Comparison of ENCODE assay signal across 9 cellular contexts in genomic region chr7:142583424-142583823, GRCh38.
DNase-seq lines count a peak whose midpoint lies in the region; ATAC-seq, FAIRE-seq and TF ChIP-seq lines count a peak whose summit lies in the region.
"Had no signal": no experiment of that assay in that cellular context is flagged by ENCODE, and none has a peak within 500 bp of the region (broad histone marks: within the 10 kb centered on the region; RNA-seq: fewer than 3 reads in every experiment).

No MANE protein-coding gene starts in this region.

- no peaks in the 10 kb centered on the region for H3K9me3 ChIP-seq in neural progenitor cell (ENCODE audit: low read depth)
- no peaks in the 10 kb centered on the region for H3K9me3 ChIP-seq in spleen
- H3K9me3 ChIP-seq in kidney (ENCODE audit: control insufficient read depth in 1 of 2, low read length in 2 of 2) = no peaks in the 10 kb centered on the region

- H3K36me3 ChIP-seq in neural progenitor cell = no peaks in the 10 kb centered on the region
- no peaks in the 10 kb centered on the region for H3K36me3 ChIP-seq in spleen
- H3K36me3 ChIP-seq in kidney (ENCODE audit: control insufficient read depth in 1 of 2, insufficient read depth in 2 of 2, low read length in 2 of 2) = no peaks in the 10 kb centered on the region

- no peaks in the 10 kb centered on the region for H3K27me3 ChIP-seq in neural progenitor cell
- H3K27me3 ChIP-seq in spleen (replicated peaks in 1 of 7) = no peaks in the 10 kb centered on the region

- H3K4me3 Mint-ChIP-seq in activated naive CD4-positive, alpha-beta T cell treated with anti-CD3 and anti-CD28 coated beads for 36 hours = no peak overlapping the region
- H3K4me3 Mint-ChIP-seq in neural progenitor cell = no peak overlapping the region

- no peak overlapping the region for H3K27ac Mint-ChIP-seq in activated naive CD4-positive, alpha-beta T cell treated with anti-CD3 and anti-CD28 coated beads for 36 hours
- H3K27ac Mint-ChIP-seq in neural progenitor cell = no peak overlapping the region

- no peaks in the 10 kb centered on the region for H4K20me1 ChIP-seq in neural progenitor cell (ENCODE audit: low read depth)

- H3K4me3 ChIP-seq in neural progenitor cell (no peak overlapping the region), spleen (no peak overlapping the region), kidney (ENCODE audit: low read length in 2 of 2) (no peak overlapping the region)

- no peaks in the 10 kb centered on the region for H3F3A ChIP-seq in neural progenitor cell (ENCODE audit: low read depth)

- H3K4me2 ChIP-seq in neural progenitor cell = no peak overlapping the region

- no peak overlapping the region for H3K27ac ChIP-seq in neural progenitor cell
- H3K27ac ChIP-seq in spleen = no peak overlapping the region
- no peak overlapping the region for H3K27ac ChIP-seq in kidney (ENCODE audit: low read depth in 2 of 2, low read length in 2 of 2)
- H3K27ac ChIP-seq: HL-60 had no signal

- intact Hi-C loops in activated naive CD4-positive, alpha-beta T cell treated with anti-CD3 and anti-CD28 coated beads for 36 hours (cut with micrococcal nuclease) = loop anchor here (1.0 kb wide), 5 partner anchors 25 to 226 kb away; no protein-coding TSS in a partner anchor
- intact Hi-C loops in spleen (cut with DNase I; ENCODE audit: low total_unique reads) (no loop called here), kidney (cut with DNase I) (no loop called here)

- no peak overlapping the region for H3K9ac ChIP-seq in neural progenitor cell
- H3K9ac ChIP-seq in kidney (ENCODE audit: low read length in 2 of 2) = no peak overlapping the region

- WGBS in spleen, 5 donors = 33 to 45% (median 40%) methylated on average over 2 of the region's 2 CpGs

- H3K4me1 Mint-ChIP-seq in activated naive CD4-positive, alpha-beta T cell treated with anti-CD3 and anti-CD28 coated beads for 36 hours (ENCODE audit: low read depth) = peaks cover 35% of the 10 kb centered on the region
- peaks cover 11% of the 10 kb centered on the region for H3K4me1 Mint-ChIP-seq in neural progenitor cell

- H2AFZ ChIP-seq in neural progenitor cell (replicated peaks) = peak overlapping the region; percentile 80

- TF ChIP-seq CTCF in neural progenitor cell (IDR thresholded peaks at IDR 0.05) (no peak), spleen (IDR thresholded peaks at IDR 0.05 in 8 of 11, conservative IDR thresholded peaks at IDR 0.05 in 3 of 11) (no peak), kidney (IDR thresholded peaks at IDR 0.05; ENCODE audit: borderline replicate concordance, extremely low read depth, insufficient read depth) (no peak)

- H3K27me3 Mint-ChIP-seq in activated naive CD4-positive, alpha-beta T cell treated with anti-CD3 and anti-CD28 coated beads for 36 hours (ENCODE audit: low read depth) = no peaks in the 10 kb centered on the region
- H3K27me3 Mint-ChIP-seq in neural progenitor cell (ENCODE audit: insufficient read depth, low read depth) = peaks cover 2% of the 10 kb centered on the region

- ATAC-seq in GM19397 (IDR thresholded peaks at IDR 0.05; ENCODE audit: unreplicated experiment) (peak; percentile 60), HG03439 (IDR thresholded peaks at IDR 0.05; ENCODE audit: unreplicated experiment) (peak; percentile 61)

- CTCF ChIA-PET in activated naive CD4-positive, alpha-beta T cell treated with anti-CD3 and anti-CD28 coated beads for 36 hours (lab: Charles Lee) = interaction anchor here (0.8 to 2.3 kb wide), 7 partner anchors 20 to 48 kb away, joined by 3 to 15 read pairs (median 6); no protein-coding TSS in a partner anchor

- no peak for TF ChIP-seq POLR2A in spleen (IDR thresholded peaks at IDR 0.05)

- H3K4me1 ChIP-seq in neural progenitor cell (peaks cover 10% of the 10 kb centered on the region), spleen (peaks cover 0 to 11% (median 5%) of the 10 kb centered on the region in 6 donors), kidney (ENCODE audit: control insufficient read depth in 1 of 2, insufficient read depth in 1 of 2, low read depth in 1 of 2, low read length in 2 of 2) (no peaks in the 10 kb centered on the region)

- DNase-seq in CD1c-positive myeloid dendritic cell (ENCODE audit: extremely low spot score) (peak; percentile 84), neural progenitor cell (ENCODE audit: low spot score) (peak; percentile 7), spleen (no peak), superior temporal gyrus (ENCODE audit: extremely low spot score) (no peak), kidney (no peak)
- DNase-seq in activated naive CD4-positive, alpha-beta T cell treated with anti-CD3 and anti-CD28 coated beads for 36 hours = peak; percentile 75

- H3K36me3 Mint-ChIP-seq in activated naive CD4-positive, alpha-beta T cell treated with anti-CD3 and anti-CD28 coated beads for 36 hours (ENCODE audit: low read depth) = no peaks in the 10 kb centered on the region
- no peaks in the 10 kb centered on the region for H3K36me3 Mint-ChIP-seq in neural progenitor cell

- H3K79me2 ChIP-seq in neural progenitor cell (ENCODE audit: low read depth) = no peaks in the 10 kb centered on the region

- FAIRE-seq in kidney (lab: Jason Lieb, UNC) = no peak

- H3K9me3 Mint-ChIP-seq in activated naive CD4-positive, alpha-beta T cell treated with anti-CD3 and anti-CD28 coated beads for 36 hours = no peaks in the 10 kb centered on the region
- no peaks in the 10 kb centered on the region for H3K9me3 Mint-ChIP-seq in neural progenitor cell

Comparison
In these comparisons a context has a peak if more than half of its experiments do, and no peak if none do; other contexts are left out.
1. DNase-seq: peak in CD1c-positive myeloid dendritic cell (single experiment), activated naive CD4-positive, alpha-beta T cell treated with anti-CD3 and anti-CD28 coated beads for 36 hours (single experiment) and neural progenitor cell (single experiment); none in spleen (single experiment), superior temporal gyrus (single experiment) and kidney (single experiment).